In genomic region chr17:76263896-76264295, GRCh38 we compare ENCODE assay signal across 1 cellular context.
TF ChIP-seq lines count a peak whose summit lies in the region.

No MANE protein-coding gene starts in this region.

TF ChIP-seq in H1, 55 proteins besides CTCF, POLR2A, EP300 and RAD21:
- TF ChIP-seq RXRA (IDR thresholded peaks at IDR 0.05; ENCODE audit: insufficient read depth, low read depth, low read length) (no peak), CTBP2 (IDR thresholded peaks at IDR 0.05; ENCODE audit: borderline replicate concordance, insufficient read depth, insufficient read length, low read length) (no peak), SIN3A (conservative IDR thresholded peaks at IDR 0.05 in 1 of 2, IDR thresholded peaks at IDR 0.05 in 1 of 2; ENCODE audit: low read depth in 1 of 2, low read length in 2 of 2) (no peak), SAP30 (IDR thresholded peaks at IDR 0.05; ENCODE audit: insufficient read depth, insufficient replicate concordance, low read length) (no peak), USF2 (IDR thresholded peaks at IDR 0.05; ENCODE audit: low read length) (no peak), CBX5 (IDR thresholded peaks at IDR 0.05; ENCODE audit: low read depth, low read length) (no peak)
TF ChIP-seq in H1: peak in this region for 0.
